In genomic region chr3:114108137-114108536, GRCh38 we compare ENCODE assay signal across 17 cellular contexts. TPM values are rescaled to one million over a fixed set of nuclear protein-coding genes. Genes with fewer than 3 reads are reported as not detected.
DNase-seq lines count a peak whose midpoint lies in the region; ATAC-seq, FAIRE-seq and TF ChIP-seq lines count a peak whose summit lies in the region.
"Had no signal": no experiment of that assay in that cellular context is flagged by ENCODE, and none has a peak within 500 bp of the region (broad histone marks: within the 10 kb centered on the region; RNA-seq: fewer than 3 reads in every experiment).

No MANE protein-coding gene starts in this region.

- no peaks in the 10 kb centered on the region for H4K20me1 ChIP-seq in H1 (replicated peaks in 1 of 2; ENCODE audit: control insufficient read depth in 1 of 2, insufficient read depth in 2 of 2, low read length in 2 of 2)

- POLR2A ChIA-PET in H1 (lab: Charles Lee; ENCODE audit: partially characterized antibody), result no interaction called here

- H3K4me2 ChIP-seq in H1 (ENCODE audit: insufficient read depth in 1 of 2, low read depth in 2 of 2, low read length in 2 of 2), result no peak overlapping the region

- no peak overlapping the region for H2BK5ac ChIP-seq in H1 (ENCODE audit: low read depth, low read length)

- TF ChIP-seq RAD21 in H1 (IDR thresholded peaks at IDR 0.05 in 1 of 2, conservative IDR thresholded peaks at IDR 0.05 in 1 of 2; ENCODE audit: low read depth in 2 of 2, low read length in 2 of 2), result no peak

- H2BK20ac ChIP-seq in H1 (ENCODE audit: low read length), result no peak overlapping the region

- H3K56ac ChIP-seq in H1 (replicated peaks; ENCODE audit: insufficient read length, low read depth, low read length), result no peak overlapping the region

- no peaks in the 10 kb centered on the region for H3K36me3 Mint-ChIP-seq in CD14-positive monocyte
- no peaks in the 10 kb centered on the region for H3K36me3 Mint-ChIP-seq in activated naive CD8-positive, alpha-beta T cell treated with anti-CD3 and anti-CD28 coated beads, Interleukin-2, amount 50 U/mL, for 24 hours (ENCODE audit: low read depth)
- H3K36me3 Mint-ChIP-seq: CD4-positive, alpha-beta memory T cell had no signal

- no peak overlapping the region for H3K4me3 Mint-ChIP-seq in CD14-positive monocyte
- H3K4me3 Mint-ChIP-seq in activated naive CD8-positive, alpha-beta T cell treated with anti-CD3 and anti-CD28 coated beads, Interleukin-2, amount 50 U/mL, for 24 hours, result no peak overlapping the region
- H3K4me3 Mint-ChIP-seq: B cell; CD4-positive, alpha-beta memory T cell had no signal

- H3K23me2 ChIP-seq in H1 (ENCODE audit: low read depth, low read length), result no peaks in the 10 kb centered on the region; the same call in 1 of the 2 replicates

- H3K27me3 ChIP-seq in HL-60 (ENCODE audit: insufficient read depth, poor library complexity, severe bottlenecking) (no peaks in the 10 kb centered on the region), H1 (replicated peaks in 1 of 4; ENCODE audit: control insufficient read depth in 3 of 4, extremely low read depth in 1 of 4, insufficient read depth in 3 of 4, low read length in 3 of 4) (no peaks in the 10 kb centered on the region), H7 (ENCODE audit: control insufficient read depth, insufficient read depth, low read length) (no peaks in the 10 kb centered on the region)

- H3K4me1 Mint-ChIP-seq in CD14-positive monocyte, result peaks cover 51% of the 10 kb centered on the region
- no peaks in the 10 kb centered on the region for H3K4me1 Mint-ChIP-seq in activated naive CD8-positive, alpha-beta T cell treated with anti-CD3 and anti-CD28 coated beads, Interleukin-2, amount 50 U/mL, for 24 hours
- H3K4me1 Mint-ChIP-seq: B cell; CD4-positive, alpha-beta memory T cell had no signal

- H3K4me3 ChIP-seq in HL-60 (replicated peaks; ENCODE audit: insufficient read depth, low read length) (no peak overlapping the region), NB4 (ENCODE audit: low read depth, low read length) (no peak overlapping the region), H1 (ENCODE audit: extremely low read depth in 1 of 4, insufficient read depth in 2 of 4, low read depth in 3 of 4, low read length in 4 of 4) (no peak overlapping the region), H7 (ENCODE audit: insufficient read depth, low read depth, low read length) (no peak overlapping the region)

- no peak overlapping the region for H2AK5ac ChIP-seq in H1 (ENCODE audit: low read depth, low read length)

- H3K9me3 Mint-ChIP-seq in CD14-positive monocyte, result peaks cover 0 to 6% (median 0%) of the 10 kb centered on the region in 7 donors
- no peaks in the 10 kb centered on the region for H3K9me3 Mint-ChIP-seq in activated naive CD8-positive, alpha-beta T cell treated with anti-CD3 and anti-CD28 coated beads, Interleukin-2, amount 50 U/mL, for 24 hours

- H3K4ac ChIP-seq in H1 (replicated peaks; ENCODE audit: insufficient read length, low read depth, low read length), result no peak overlapping the region

- 0 out of 2 replicates have a peak overlapping the region, but pooled peaks have one; percentile 20 for H2AFZ ChIP-seq in H1 (ENCODE audit: low read length)

- peak overlapping the region in 4 of 7 donors; percentile 12 to 66 (median 52) for H3K27ac Mint-ChIP-seq in CD14-positive monocyte
- no peak overlapping the region for H3K27ac Mint-ChIP-seq in activated naive CD8-positive, alpha-beta T cell treated with anti-CD3 and anti-CD28 coated beads, Interleukin-2, amount 50 U/mL, for 24 hours
- H3K27ac Mint-ChIP-seq: B cell; CD4-positive, alpha-beta memory T cell had no signal

- H3K9ac ChIP-seq in H1 (replicated peaks in 1 of 4; ENCODE audit: extremely low read depth in 1 of 4, low read depth in 3 of 4, low read length in 3 of 4), result no peak overlapping the region

- H3K4me1 ChIP-seq in H1 (replicated peaks in 1 of 4; ENCODE audit: control insufficient read depth in 3 of 4, insufficient read depth in 4 of 4, low read length in 3 of 4), result peaks cover 0 to 12% (median 4%) of the 10 kb centered on the region in 4 experiments; a peak in 4 of 7 replicates
- H3K4me1 ChIP-seq: Caco-2 had no signal

- no peak overlapping the region for H4K5ac ChIP-seq in H1 (ENCODE audit: insufficient read length, low read depth, low read length)

- no peak for FAIRE-seq in H1 (lab: Jason Lieb, UNC)
- FAIRE-seq: A204.1, GM12892, GM19239 had no signal

- no peak overlapping the region for H3K14ac ChIP-seq in H1 (ENCODE audit: insufficient read length)

- intact Hi-C loops in CD14-positive monocyte (cut with micrococcal nuclease), result no loop called here

- H3K23ac ChIP-seq in H1 (ENCODE audit: insufficient read length), result no peak overlapping the region

- H3K79me2 ChIP-seq in H1 (ENCODE audit: control insufficient read depth in 1 of 2, insufficient read depth in 2 of 2, low read length in 2 of 2), result no peaks in the 10 kb centered on the region

- no peak overlapping the region for H4K91ac ChIP-seq in H1 (replicated peaks; ENCODE audit: insufficient read length, low read length)

- TF ChIP-seq CTCF in CD14-positive monocyte (IDR thresholded peaks at IDR 0.05) (no peak), HL-60 (IDR thresholded peaks at IDR 0.05; ENCODE audit: insufficient read depth, low read length) (no peak), NB4 (IDR thresholded peaks at IDR 0.05; ENCODE audit: low read depth, low read length) (no peak), H1 (IDR thresholded peaks at IDR 0.05; ENCODE audit: control extremely low read depth in 1 of 3, insufficient read depth in 1 of 3, low read depth in 1 of 3, low read length in 3 of 3) (no peak)

- TF ChIP-seq EP300 in H1 (IDR thresholded peaks at IDR 0.05; ENCODE audit: borderline replicate concordance in 1 of 2, low read depth in 2 of 2, low read length in 2 of 2), result no peak

- no peak for ATAC-seq in activated naive CD8-positive, alpha-beta T cell treated with anti-CD3 and anti-CD28 coated beads, Interleukin-2, amount 50 U/mL, for 24 hours
- ATAC-seq: HCT116 had no signal

- DNase-seq in CD14-positive monocyte (ENCODE audit: low spot score) (no peak), HL-60 (ENCODE audit: low read depth in 1 of 2, low spot score in 1 of 2) (peak in 1 of 2 experiments; percentile 87), NB4 (ENCODE audit: low read depth) (peak; percentile 22), H1 (ENCODE audit: low read depth in 1 of 2, low spot score in 2 of 2) (no peak), H7 (no peak), NOMO-1 treated with dmso at 0.1 percent for 144 hours (lab: John Stamatoyannopoulos, UW; ENCODE audit: unreplicated experiment) (no peak)
- no peak for DNase-seq in activated naive CD8-positive, alpha-beta T cell treated with anti-CD3 and anti-CD28 coated beads, Interleukin-2, amount 50 U/mL, for 24 hours
- DNase-seq: C1 segment of cervical spinal cord; Caco-2; CD4-positive, alpha-beta memory T cell; DND-41; GDM1 had no signal

- no peak overlapping the region for H4K8ac ChIP-seq in H1 (ENCODE audit: extremely low read depth, insufficient read depth, low read length)

- H2BK12ac ChIP-seq in H1 (ENCODE audit: low read depth, low read length), result no peak overlapping the region

- no peak overlapping the region for H2BK120ac ChIP-seq in H1 (replicated peaks; ENCODE audit: low read depth, low read length)

- no peak overlapping the region for H2BK15ac ChIP-seq in H1 (ENCODE audit: low read length)

- H3K79me1 ChIP-seq in H1 (ENCODE audit: low read depth, low read length), result no peaks in the 10 kb centered on the region

- H3K27ac ChIP-seq in HL-60 (replicated peaks), result peak overlapping the region; percentile 28
- H3K27ac ChIP-seq in H1 (ENCODE audit: low read depth, low read length), result no peak overlapping the region

- TF ChIP-seq POLR2A in NB4 (IDR thresholded peaks at IDR 0.05; ENCODE audit: extremely low read depth, insufficient read length), result no peak
- no peak for TF ChIP-seq POLR2A in H1 (IDR thresholded peaks at IDR 0.05; ENCODE audit: control extremely low read depth in 1 of 2, low read depth in 2 of 2, low read length in 2 of 2)

- no peaks in the 10 kb centered on the region for H3K9me3 ChIP-seq in H1 (ENCODE audit: insufficient read depth in 2 of 2, low read depth in 1 of 2, low read length in 1 of 2)
- H3K9me3 ChIP-seq: Caco-2 had no signal

- no peaks in the 10 kb centered on the region for H3K27me3 Mint-ChIP-seq in CD14-positive monocyte (ENCODE audit: low read depth in 3 of 3)
- peaks cover 12% of the 10 kb centered on the region for H3K27me3 Mint-ChIP-seq in activated naive CD8-positive, alpha-beta T cell treated with anti-CD3 and anti-CD28 coated beads, Interleukin-2, amount 50 U/mL, for 24 hours

- 0 out of 2 replicates have a peak overlapping the region, but pooled peaks have one; percentile 48 for H3K18ac ChIP-seq in H1 (ENCODE audit: extremely low read depth, low read length)

- CTCF ChIA-PET in H1 (lab: Charles Lee; ENCODE audit: partially characterized antibody), result no interaction called here

- WGBS in H1 (ENCODE audit: extremely low coverage in 1 of 2, insufficient coverage in 1 of 2, insufficient read length in 1 of 2, insufficient replicate concordance in 2 of 2, low coverage in 1 of 2, low lambda C conversion rate in 2 of 2, missing lambda C conversion rate in 1 of 2), 2 experiments, result 97% methylated on average over 5 of the region's 8 CpGs; no CpG with 5 or more reads in 1 of the 2 experiments

- H3K36me3 ChIP-seq in H1 (ENCODE audit: control insufficient read depth in 2 of 4, insufficient read depth in 4 of 4, low read length in 3 of 4) (no peaks in the 10 kb centered on the region), H7 (replicated peaks; ENCODE audit: control insufficient read depth, insufficient read depth, low read length) (no peaks in the 10 kb centered on the region)

RNA-seq across cellular contexts. Expression of gene QTRT2, which starts 51.6 kb away (rescaled TPM):
- polyA plus RNA-seq in CD14-positive monocyte (10 to 100 TPM; 14.5 to 16.7 TPM), H1 (2011; rRNA removed) (9.7 and 13.3 TPM in 2 replicates)
- 52.5 and 54.5 TPM in 2 replicates for total RNA-seq in H1 (2021; fragmentation: NEBNext Ultra II Directional; extraction: Animal tissue kit (Norgen Biotek cat#: 25700))
- 17.3 TPM for polyA plus RNA-seq in H1 (2011; cell fraction: cytosol; rRNA removed)
- 13.6 TPM for polyA plus RNA-seq in H1 (2011; cell fraction: nucleus; rRNA removed)
- 19.0 to 37.5 TPM (median 21.5 TPM) in 4 replicates for polyA plus RNA-seq in H1 (2012, experiment 1 of 2)
- polyA plus RNA-seq in H1 (2012, experiment 2 of 2), result 3.0 TPM
- 20.9 TPM for polyA plus RNA-seq in H1 (2013, experiment 1 of 2)
- polyA plus RNA-seq in H1 (2013, experiment 2 of 2), result 21.5 TPM
- polyA minus RNA-seq in H1 (2011; rRNA and poly(A)+ RNA removed), result 30.4 and 40.2 TPM in 2 replicates
- 21.7 TPM for polyA minus RNA-seq in H1 (2011; cell fraction: cytosol; rRNA and poly(A)+ RNA removed)
- polyA minus RNA-seq in H1 (2011; cell fraction: nucleus; rRNA and poly(A)+ RNA removed), result 48.3 TPM
- total RNA-seq in H7 (2014; rRNA removed; shearing (Covaris generic)), result 30.3 and 35.4 TPM in 2 replicates

RNA-seq across cellular contexts. Expression of gene CCDC191, which starts 51.8 kb away (rescaled TPM):
- 1 to 10 TPM in 1 of 2 donors, under 1 TPM in 1; 0.48 to 1.2 TPM for polyA plus RNA-seq in CD14-positive monocyte
- 0.65 and 1.3 TPM in 2 replicates for total RNA-seq in H1 (2021; fragmentation: NEBNext Ultra II Directional; extraction: Animal tissue kit (Norgen Biotek cat#: 25700))
- 0.42 and 0.65 TPM in 2 replicates for polyA plus RNA-seq in H1 (2011; rRNA removed)
- 0.88 TPM for polyA plus RNA-seq in H1 (2011; cell fraction: cytosol; rRNA removed)
- polyA plus RNA-seq in H1 (2011; cell fraction: nucleus; rRNA removed), result 1.2 TPM
- 0.78 to 1.5 TPM (median 1.1 TPM) in 4 replicates for polyA plus RNA-seq in H1 (2012, experiment 1 of 2)
- 0.12 TPM for polyA plus RNA-seq in H1 (2012, experiment 2 of 2)
- 0.85 TPM for polyA plus RNA-seq in H1 (2013, experiment 1 of 2)
- 0.63 TPM for polyA plus RNA-seq in H1 (2013, experiment 2 of 2)
- 0.69 and 1.0 TPM in 2 replicates for polyA minus RNA-seq in H1 (2011; rRNA and poly(A)+ RNA removed)
- not detected for polyA minus RNA-seq in H1 (2011; cell fraction: cytosol; rRNA and poly(A)+ RNA removed)
- polyA minus RNA-seq in H1 (2011; cell fraction: nucleus; rRNA and poly(A)+ RNA removed), result 3.1 TPM
- total RNA-seq in H7 (2014; rRNA removed; shearing (Covaris generic)), result 0.80 and 2.4 TPM in 2 replicates
